In genomic region chr7:114787556-114787955, GRCh38 we compare ENCODE assay signal across 30 cellular contexts.
"Had no signal": no experiment of that assay in that cellular context is flagged by ENCODE, and none has a peak within 500 bp of the region (broad histone marks: within the 10 kb centered on the region; RNA-seq: fewer than 3 reads in every experiment).

No MANE protein-coding gene starts in this region.

- FAIRE-seq: frontal cortex, islet of Langerhans had no signal

- H3K27ac ChIP-seq: body of pancreas, cardiac muscle cell, coronary artery, dorsolateral prefrontal cortex, left lung, lower lobe of right lung, stomach, thyroid gland, upper lobe of left lung had no signal

- H3K4me1 ChIP-seq: body of pancreas, left lung, lower lobe of right lung, stomach, thyroid gland, upper lobe of left lung had no signal

- H3K4me1 Mint-ChIP-seq: activated naive CD8-positive, alpha-beta T cell treated with anti-CD3 and anti-CD28 coated beads, Interleukin-2, amount 10 ng/mL, durations not matched to agents 7 days and 5 days; stimulated activated naive B cell treated with anti-CD40 and anti-IgM and Interleukin-4, amounts not matched to agents 10 μg/mL and 1 μg/mL and 100 μg/mL, for 72 hours; WTC11 had no signal

- H3K9me3 Mint-ChIP-seq: activated CD4-positive, alpha-beta memory T cell treated with anti-CD3 and anti-CD28 coated beads for 36 hours; activated naive CD4-positive, alpha-beta T cell treated with anti-CD3 and anti-CD28 coated beads for 36 hours; activated naive CD8-positive, alpha-beta T cell treated with anti-CD3 and anti-CD28 coated beads, Interleukin-2, amount 10 ng/mL, durations not matched to agents 7 days and 5 days; natural killer cell treated with Interleukin-12 subunit alpha and Interleukin-12 subunit beta and Interleukin-15 and Interleukin-18, amount 100 ng/mL, for 72 hours; WTC11 had no signal

- ATAC-seq: activated T-cell treated with anti-CD3 and anti-CD28 coated beads, Interleukin-2, amount 50 U/mL, for 72 hours; body of pancreas; left lung; lower lobe of right lung; natural killer cell treated with Interleukin-12 subunit alpha and Interleukin-12 subunit beta and Interleukin-15 and Interleukin-18, amount 100 ng/mL, for 72 hours; right cardiac atrium; SK-N-SH treated with all-trans-retinoic acid at 6 μM for 48 hours; stimulated activated naive B cell treated with anti-CD40 and anti-IgM and Interleukin-4, amounts not matched to agents 10 μg/mL and 1 μg/mL and 100 μg/mL, for 72 hours; WTC11 had no signal

- H3K27me3 ChIP-seq: body of pancreas, cardiac muscle cell, left lung, stomach, thyroid gland, upper lobe of left lung had no signal

- H3K4me3 ChIP-seq: body of pancreas, cardiac muscle cell, coronary artery, dorsolateral prefrontal cortex, left lung, lower lobe of right lung, stomach, thyroid gland, upper lobe of left lung had no signal

- DNase-seq: activated CD4-positive, alpha-beta memory T cell treated with anti-CD3 and anti-CD28 coated beads for 36 hours; activated CD4-positive, alpha-beta T cell treated with anti-CD3 and anti-CD28 coated beads for 4 hours; activated effector memory CD4-positive, alpha-beta T cell treated with anti-CD3 and anti-CD28 coated beads, Interleukin-2, amount 50 U/mL, for 16 hours; activated naive CD4-positive, alpha-beta T cell treated with anti-CD3 and anti-CD28 coated beads for 36 hours; activated naive CD8-positive, alpha-beta T cell treated with anti-CD3 and anti-CD28 coated beads, Interleukin-2, amount 10 ng/mL, durations not matched to agents 7 days and 5 days; activated T-cell treated with anti-CD3 and anti-CD28 coated beads, Interleukin-2, amount 50 U/mL, for 72 hours; amniotic stem cell; body of pancreas; cerebellar nuclear complex; dorsolateral prefrontal cortex; effector memory CD4-positive, alpha-beta T cell; left lung; lower lobe of right lung; mesenchymal stem cell; posterior cingulate gyrus; right cardiac atrium; stimulated activated CD4-positive, alpha-beta T cell treated with anti-CD3 and anti-CD28 coated beads, Interleukin-15, amount 100 ng/mL, for 24 hours; stimulated activated CD4-positive, alpha-beta T cell treated with anti-CD3 and anti-CD28 coated beads, Interleukin-2, amount 100 ng/mL, for 24 hours; stimulated activated naive B cell treated with anti-CD40 and anti-IgM and Interleukin-4, amounts not matched to agents 10 μg/mL and 1 μg/mL and 100 μg/mL, for 72 hours; stomach; T-helper 2 cell; thyroid gland; upper lobe of left lung had no signal

- H3K4me3 Mint-ChIP-seq: activated CD4-positive, alpha-beta memory T cell treated with anti-CD3 and anti-CD28 coated beads for 36 hours; activated naive CD4-positive, alpha-beta T cell treated with anti-CD3 and anti-CD28 coated beads for 36 hours; activated naive CD8-positive, alpha-beta T cell treated with anti-CD3 and anti-CD28 coated beads, Interleukin-2, amount 10 ng/mL, durations not matched to agents 7 days and 5 days; natural killer cell treated with Interleukin-12 subunit alpha and Interleukin-12 subunit beta and Interleukin-15 and Interleukin-18, amount 100 ng/mL, for 72 hours; stimulated activated naive B cell treated with anti-CD40 and anti-IgM and Interleukin-4, amounts not matched to agents 10 μg/mL and 1 μg/mL and 100 μg/mL, for 72 hours; WTC11 had no signal

- H3K36me3 Mint-ChIP-seq: activated CD4-positive, alpha-beta memory T cell treated with anti-CD3 and anti-CD28 coated beads for 36 hours; activated naive CD8-positive, alpha-beta T cell treated with anti-CD3 and anti-CD28 coated beads, Interleukin-2, amount 10 ng/mL, durations not matched to agents 7 days and 5 days; natural killer cell treated with Interleukin-12 subunit alpha and Interleukin-12 subunit beta and Interleukin-15 and Interleukin-18, amount 100 ng/mL, for 72 hours; stimulated activated naive B cell treated with anti-CD40 and anti-IgM and Interleukin-4, amounts not matched to agents 10 μg/mL and 1 μg/mL and 100 μg/mL, for 72 hours; WTC11 had no signal

- H3K36me3 ChIP-seq: cardiac muscle cell, left lung, lower lobe of right lung, stomach, thyroid gland, upper lobe of left lung had no signal

- H3K27me3 Mint-ChIP-seq: stimulated activated naive B cell treated with anti-CD40 and anti-IgM and Interleukin-4, amounts not matched to agents 10 μg/mL and 1 μg/mL and 100 μg/mL, for 72 hours had no signal

- H3K9me3 ChIP-seq: body of pancreas, left lung, lower lobe of right lung, stomach, thyroid gland, upper lobe of left lung had no signal

- H3K27ac Mint-ChIP-seq: activated CD4-positive, alpha-beta memory T cell treated with anti-CD3 and anti-CD28 coated beads for 36 hours; activated naive CD4-positive, alpha-beta T cell treated with anti-CD3 and anti-CD28 coated beads for 36 hours; activated naive CD8-positive, alpha-beta T cell treated with anti-CD3 and anti-CD28 coated beads, Interleukin-2, amount 10 ng/mL, durations not matched to agents 7 days and 5 days; activated T-cell treated with anti-CD3 and anti-CD28 coated beads, Interleukin-2, amount 50 U/mL, for 72 hours; natural killer cell treated with Interleukin-12 subunit alpha and Interleukin-12 subunit beta and Interleukin-15 and Interleukin-18, amount 100 ng/mL, for 72 hours; stimulated activated naive B cell treated with anti-CD40 and anti-IgM and Interleukin-4, amounts not matched to agents 10 μg/mL and 1 μg/mL and 100 μg/mL, for 72 hours; WTC11 had no signal
